26 cellular contexts compared by ENCODE assay signal in genomic region chr17:8345052-8345690, GRCh38. TPM values are rescaled to one million over a fixed set of nuclear protein-coding genes. Genes with fewer than 3 reads are reported as not detected.
DNase-seq lines count a peak whose midpoint lies in the region; ATAC-seq and TF ChIP-seq lines count a peak whose summit lies in the region.
"Had no signal": no experiment of that assay in that cellular context is flagged by ENCODE, and none has a peak within 500 bp of the region (broad histone marks: within the 10 kb centered on the region; RNA-seq: fewer than 3 reads in every experiment).

No MANE protein-coding gene starts in this region.

- H3K27ac ChIP-seq in H9 (ENCODE audit: insufficient read length, low read depth, low read length): no peak overlapping the region
- H3K27ac ChIP-seq in left lung: no peak overlapping the region
- H3K27ac ChIP-seq: brain microvascular endothelial cell, left ventricle myocardium inferior, psoas muscle had no signal

- no peak overlapping the region for H3K9ac ChIP-seq in H9 (ENCODE audit: extremely low read depth, insufficient read length, low read length)

- H3K9me3 Mint-ChIP-seq in H9 (no peaks in the 10 kb centered on the region), WTC11 (no peaks in the 10 kb centered on the region), progenitor cell of endocrine pancreas (ENCODE audit: low read depth) (no peaks in the 10 kb centered on the region)
- H3K9me3 Mint-ChIP-seq: endodermal cell, HFFc6, neural crest cell had no signal

- no peak for TF ChIP-seq CTCF in H9 (conservative IDR thresholded peaks at IDR 0.05)
- no peak for TF ChIP-seq CTCF in WTC11 (IDR thresholded peaks at IDR 0.05)
- TF ChIP-seq CTCF in progenitor cell of endocrine pancreas (IDR thresholded peaks at IDR 0.05; ENCODE audit: unreplicated experiment): no peak
- TF ChIP-seq CTCF in left lung (IDR thresholded peaks at IDR 0.05): no peak

- no peaks in the 10 kb centered on the region for H3K79me1 ChIP-seq in H9 (ENCODE audit: insufficient read depth, low read depth, low read length, poor library complexity, severe bottlenecking)

- no peaks in the 10 kb centered on the region for H3K9me3 ChIP-seq in H9 (ENCODE audit: control insufficient read depth, low read depth, low read length)
- no peaks in the 10 kb centered on the region for H3K9me3 ChIP-seq in left lung
- H3K9me3 ChIP-seq: left ventricle myocardium inferior, psoas muscle had no signal

- H2BK120ac ChIP-seq in H9 (ENCODE audit: low read depth, low read length, poor library complexity, severe bottlenecking): no peak overlapping the region

- H3K4me3 Mint-ChIP-seq in H9: no peak overlapping the region
- H3K4me3 Mint-ChIP-seq in WTC11: no peak overlapping the region
- H3K4me3 Mint-ChIP-seq in progenitor cell of endocrine pancreas (ENCODE audit: low read depth): no peak overlapping the region
- H3K4me3 Mint-ChIP-seq: endodermal cell, HFFc6, neural crest cell had no signal

- no peaks in the 10 kb centered on the region for H3K36me3 ChIP-seq in left lung
- H3K36me3 ChIP-seq: brain microvascular endothelial cell, left ventricle myocardium inferior had no signal

- DNase-seq in SKM-1 treated with dmso at 0.1 percent for 144 hours (lab: John Stamatoyannopoulos, UW; ENCODE audit: unreplicated experiment) (peak; percentile 10), SKM-1 (lab: John Stamatoyannopoulos, UW; ENCODE audit: unreplicated experiment) (no peak), H9 (peak; percentile 26), WTC11 (ENCODE audit: low spot score) (no peak), progenitor cell of endocrine pancreas (ENCODE audit: low spot score, unreplicated experiment) (no peak), left lung (no peak), NCI-H345 (lab: John Stamatoyannopoulos, UW) (no peak)
- DNase-seq: brain microvascular endothelial cell; Calu3; endodermal cell; head of caudate nucleus; HFFc6; left ventricle myocardium inferior; midbrain; NCI-H1436 treated with DMSO at 0.1 percent for 48 hours; NCI-H2171 treated with DMSO at 0.1 percent for 48 hours; NCI-H748 treated with DMSO at 0.1 percent for 48 hours; psoas muscle; small intestine; stimulated activated CD4-positive, alpha-beta T cell treated with anti-CD3 and anti-CD28 coated beads, Interleukin-4, amount 100 ng/mL, for 24 hours had no signal

- no peak overlapping the region for H3K4me2 ChIP-seq in H9 (ENCODE audit: insufficient read depth, insufficient read length, low read length)

- WGBS in H9 (ENCODE audit: extremely low coverage, insufficient read length, low lambda C conversion rate): no CpG with 5 or more reads among the region's 6 CpGs

- no peaks in the 10 kb centered on the region for H3K4me1 ChIP-seq in H9 (ENCODE audit: insufficient read depth, low read length)
- no peaks in the 10 kb centered on the region for H3K4me1 ChIP-seq in left lung
- H3K4me1 ChIP-seq: left ventricle myocardium inferior, psoas muscle had no signal

- no peaks in the 10 kb centered on the region for H3K79me2 ChIP-seq in H9 (ENCODE audit: insufficient read depth, low read length)

- H3T11ph ChIP-seq in H9 (ENCODE audit: low read length): no peak overlapping the region

- H4K91ac ChIP-seq in H9 (ENCODE audit: insufficient read length, low read depth, low read length): no peak overlapping the region

- H3K4ac ChIP-seq in H9 (ENCODE audit: low read depth, low read length): no peak overlapping the region

- H2AK5ac ChIP-seq in H9 (ENCODE audit: insufficient read length, low read length): no peak overlapping the region

- H3K27ac Mint-ChIP-seq in H9 (no peak overlapping the region), WTC11 (no peak overlapping the region), progenitor cell of endocrine pancreas (peak overlapping the region; percentile 38)
- H3K27ac Mint-ChIP-seq: HFFc6 had no signal

- H3K18ac ChIP-seq in H9 (ENCODE audit: insufficient read length, low read depth, low read length): peak overlapping the region; percentile 16

- H2BK15ac ChIP-seq in H9 (ENCODE audit: low read depth, low read length): no peak overlapping the region

- no peak overlapping the region for H2BK20ac ChIP-seq in H9 (ENCODE audit: low read depth, low read length, poor library complexity, severe bottlenecking)

- intact Hi-C loops in left lung (cut with DNase I): no loop called here

- H3K27me3 ChIP-seq in H9 (ENCODE audit: insufficient read depth, low read length): no peaks in the 10 kb centered on the region
- H3K27me3 ChIP-seq in left lung: peaks cover 0 to 31% of the 10 kb centered on the region in 2 donors

- peaks cover 10 to 12% of the 10 kb centered on the region in 2 experiments for H3K4me1 Mint-ChIP-seq in H9
- peaks cover 4% of the 10 kb centered on the region for H3K4me1 Mint-ChIP-seq in WTC11
- peaks cover 12% of the 10 kb centered on the region for H3K4me1 Mint-ChIP-seq in progenitor cell of endocrine pancreas (ENCODE audit: low read depth)
- H3K4me1 Mint-ChIP-seq: neural crest cell had no signal

- H3K23me2 ChIP-seq in H9 (ENCODE audit: insufficient read length, low read depth, low read length, poor library complexity, severe bottlenecking): no peaks in the 10 kb centered on the region

- ATAC-seq in WTC11 (0 out of 2 replicates have a peak, but pooled peaks have one; percentile 39), left lung (no peak), GM18517 (IDR thresholded peaks at IDR 0.05; ENCODE audit: unreplicated experiment) (no peak)
- ATAC-seq: Panc1, psoas muscle had no signal

- H3K36me3 Mint-ChIP-seq in H9 (ENCODE audit: insufficient read depth in 1 of 3, low read depth in 3 of 3): no peaks in the 10 kb centered on the region
- no peaks in the 10 kb centered on the region for H3K36me3 Mint-ChIP-seq in WTC11
- no peaks in the 10 kb centered on the region for H3K36me3 Mint-ChIP-seq in progenitor cell of endocrine pancreas (ENCODE audit: insufficient read depth)

- POLR2A ChIA-PET in WTC11 (lab: Charles Lee): no interaction called here

- no peak overlapping the region for H2BK5ac ChIP-seq in H9 (ENCODE audit: insufficient read length, low read length)

- no peak overlapping the region for H4K5ac ChIP-seq in H9 (ENCODE audit: insufficient read length, low read depth, low read length)

- H2BK12ac ChIP-seq in H9 (ENCODE audit: insufficient read length, low read depth, low read length): peak overlapping the region; percentile 50

- no peaks in the 10 kb centered on the region for H3K27me3 Mint-ChIP-seq in H9 (ENCODE audit: low read depth)
- no peaks in the 10 kb centered on the region for H3K27me3 Mint-ChIP-seq in WTC11 (ENCODE audit: low read depth)
- peaks cover 3% of the 10 kb centered on the region for H3K27me3 Mint-ChIP-seq in progenitor cell of endocrine pancreas

- H3K23ac ChIP-seq in H9 (ENCODE audit: insufficient read length, low read depth, low read length): no peak overlapping the region

- H2AFZ ChIP-seq in H9 (ENCODE audit: low read length): no peak overlapping the region

- H3K14ac ChIP-seq in H9 (ENCODE audit: insufficient read depth, low read length): no peak overlapping the region

- no peak overlapping the region for H3K56ac ChIP-seq in H9 (ENCODE audit: insufficient read length, low read depth, low read length)

- H4K20me1 ChIP-seq in H9 (ENCODE audit: control insufficient read depth, insufficient read depth, insufficient read length): no peaks in the 10 kb centered on the region

- no peak overlapping the region for H4K8ac ChIP-seq in H9 (replicated peaks; ENCODE audit: insufficient read length, low read depth, low read length)

- no peak overlapping the region for H3K4me3 ChIP-seq in left lung
- H3K4me3 ChIP-seq: left ventricle myocardium inferior, psoas muscle had no signal

- CTCF ChIA-PET in WTC11 (lab: Charles Lee): interaction anchor here (0.9 kb wide), 1 partner anchor 39 kb away, joined by 3 read pairs; no protein-coding TSS in a partner anchor

TF ChIP-seq in WTC11, 78 proteins besides CTCF, POLR2A, EP300 and RAD21:
- TF ChIP-seq CREB1 (CRISPR knock-in tag; IDR thresholded peaks at IDR 0.05) (no peak), MAX (CRISPR knock-in tag; IDR thresholded peaks at IDR 0.05) (no peak)
TF ChIP-seq in WTC11: peak in this region for 0.

RNA-seq across cellular contexts. Expression of gene ODF4, which starts 5.5 kb away (rescaled TPM):
- total RNA-seq in H9 (2021) (not detected in 2 replicates), WTC11 (2021) (not detected in 3 replicates), progenitor cell of endocrine pancreas (not detected in 2 replicates), left lung (not detected)
- total RNA-seq: A172; Calu3; endodermal cell; HFFc6; left ventricle myocardium inferior; neural crest cell; psoas muscle; T-helper 1 cell treated with Interleukin-12 subunit alpha and Interleukin-12 subunit beta and Interleukin-4 antibody, amounts not matched to agents 30 ng/mL and 1 ng/mL, for 36 hours; ureter had no signal

RNA-seq across cellular contexts. Expression of gene ARHGEF15, which starts 35.1 kb away (rescaled TPM):
- total RNA-seq in H9 (2021) (0.35 and 0.39 TPM in 2 replicates), WTC11 (2021) (1.5 to 2.8 TPM (median 1.8 TPM) in 3 replicates), progenitor cell of endocrine pancreas (0.22 and 0.27 TPM in 2 replicates), left lung (10 to 100 TPM; 18.4 to 25.4 TPM)
- total RNA-seq: A172; Calu3; HFFc6; neural crest cell; T-helper 1 cell treated with Interleukin-12 subunit alpha and Interleukin-12 subunit beta and Interleukin-4 antibody, amounts not matched to agents 30 ng/mL and 1 ng/mL, for 36 hours had no signal

RNA-seq across cellular contexts. Expression of gene RPL26, which starts 37.8 kb away (rescaled TPM):
- total RNA-seq in H9 (2021) (2,434 and 2,435 TPM in 2 replicates), WTC11 (2021) (1,825 to 2,081 TPM (median 2,046 TPM) in 3 replicates), progenitor cell of endocrine pancreas (1,699 and 1,778 TPM in 2 replicates), left lung (1,000 to 10,000 TPM; 1,094 to 1,210 TPM)

RNA-seq across cellular contexts. Expression of gene SLC25A35, which starts 50.0 kb away (rescaled TPM):
- total RNA-seq in H9 (2021): 3.9 and 4.3 TPM in 2 replicates
- total RNA-seq in WTC11 (2021): 4.5 to 7.6 TPM (median 5.4 TPM) in 3 replicates
- 4.2 TPM in 2 replicates for total RNA-seq in progenitor cell of endocrine pancreas
- 10 to 100 TPM in 1 of 2 donors, 1 to 10 TPM in 1; 8.5 to 11.1 TPM for total RNA-seq in left lung

Comparison
In these comparisons a context has a peak if more than half of its experiments do, and no peak if none do; other contexts are left out.
1. DNase-seq: peak in SKM-1 treated with dmso at 0.1 percent for 144 hours (single experiment) and H9 (single experiment); none in SKM-1 (single experiment), WTC11 (single experiment), progenitor cell of endocrine pancreas (single experiment), left lung (0 of 2) and NCI-H345 (single experiment).